In genomic region chr19:2061936-2062729, GRCh38 we compare ENCODE assay signal across 8 cellular contexts. TPM values are rescaled to one million over a fixed set of nuclear protein-coding genes. Genes with fewer than 3 reads are reported as not detected.
A peak's percentile ranks its signal among the peaks of the same experiment; 100 is the strongest.
DNase-seq lines count a peak whose midpoint lies in the region; ATAC-seq and TF ChIP-seq lines count a peak whose summit lies in the region.

No MANE protein-coding gene starts in this region.

- peaks cover 32% of the 10 kb centered on the region for H3K4me1 ChIP-seq in ectodermal cell (ENCODE audit: control insufficient read depth, insufficient read depth, low read length)

- H3K4me1 Mint-ChIP-seq in nephron progenitor cell, result peaks cover 53% of the 10 kb centered on the region

- H3K36me3 Mint-ChIP-seq in nephron progenitor cell (ENCODE audit: low read depth), result no peaks in the 10 kb centered on the region

- H3K4me3 ChIP-seq in MG63, result peak overlapping the region; percentile 59
- peak overlapping the region; percentile 68 for H3K4me3 ChIP-seq in ectodermal cell (ENCODE audit: insufficient read depth, low read depth, low read length)

- H3K27ac Mint-ChIP-seq in nephron progenitor cell, result peak overlapping the region; percentile 97

- peak overlapping the region; percentile 86 for H3K27ac ChIP-seq in ectodermal cell (ENCODE audit: insufficient read depth, low read depth, low read length, poor library complexity, severe bottlenecking)

- H3K27me3 Mint-ChIP-seq in nephron progenitor cell (ENCODE audit: low read depth, poor library complexity), result no peaks in the 10 kb centered on the region

- H3K27me3 ChIP-seq in MG63 (no peaks in the 10 kb centered on the region), ectodermal cell (ENCODE audit: control insufficient read depth, insufficient read depth, low read length, poor library complexity, severe bottlenecking) (no peaks in the 10 kb centered on the region)

- peak overlapping the region; percentile 82 for H3K4me3 Mint-ChIP-seq in nephron progenitor cell

- no peaks in the 10 kb centered on the region for H3K36me3 ChIP-seq in MG63
- H3K36me3 ChIP-seq in ectodermal cell (ENCODE audit: control insufficient read depth, insufficient read depth, low read length), result no peaks in the 10 kb centered on the region

- 41 to 42% methylated on average over 24 of the region's 24 CpGs for WGBS in ectodermal cell, 2 experiments

- DNase-seq in MG63 (no peak), nephron progenitor cell (no peak), UCSD-AML1 (lab: John Stamatoyannopoulos, UW; ENCODE audit: unreplicated experiment) (no peak), SK-N-DZ (ENCODE audit: low spot score) (no peak), DMS53 (lab: John Stamatoyannopoulos, UW) (no peak)

- ATAC-seq in GM19023 (IDR thresholded peaks at IDR 0.05; ENCODE audit: unreplicated experiment), result peak; percentile 3
- no peak for ATAC-seq in GM18858 (IDR thresholded peaks at IDR 0.05; ENCODE audit: unreplicated experiment)

- H3K9me3 Mint-ChIP-seq in nephron progenitor cell, result no peaks in the 10 kb centered on the region

- no peak for TF ChIP-seq CTCF in nephron progenitor cell (IDR thresholded peaks at IDR 0.05)

- H3K9me3 ChIP-seq in MG63 (no peaks in the 10 kb centered on the region), ectodermal cell (ENCODE audit: control insufficient read depth, low read length) (no peaks in the 10 kb centered on the region)

RNA-seq across cellular contexts. Expression of gene MKNK2, which starts 11.1 kb away (rescaled TPM):
- 17.9 and 38.6 TPM in 2 replicates for total RNA-seq in MG63 (2014; rRNA removed; shearing (Covaris generic); ENCODE audit: low replicate concordance)
- polyA plus RNA-seq in ectodermal cell (2013, experiment 1 of 4), result 140 TPM
- 134 TPM for polyA plus RNA-seq in ectodermal cell (2013, experiment 2 of 4)
- polyA plus RNA-seq in ectodermal cell (2013, experiment 3 of 4), result 108 TPM
- polyA plus RNA-seq in ectodermal cell (2013, experiment 4 of 4), result 109 TPM
- 43.2 and 44.6 TPM in 2 replicates for polyA plus RNA-seq in SK-N-DZ (2014; cell fraction: cytosol; rRNA removed)
- 59.1 and 76.4 TPM in 2 replicates for polyA plus RNA-seq in SK-N-DZ (2014; cell fraction: nucleus; rRNA removed)

RNA-seq across cellular contexts. Expression of gene MOB3A, which starts 34.0 kb away (rescaled TPM):
- total RNA-seq in MG63 (2014; rRNA removed; shearing (Covaris generic); ENCODE audit: low replicate concordance), result 9.4 and 9.7 TPM in 2 replicates
- polyA plus RNA-seq in ectodermal cell (2013, experiment 1 of 4), result 21.5 TPM
- polyA plus RNA-seq in ectodermal cell (2013, experiment 2 of 4), result 23.6 TPM
- 12.7 TPM for polyA plus RNA-seq in ectodermal cell (2013, experiment 3 of 4)
- 14.2 TPM for polyA plus RNA-seq in ectodermal cell (2013, experiment 4 of 4)
- 7.2 and 8.4 TPM in 2 replicates for polyA plus RNA-seq in SK-N-DZ (2014; cell fraction: cytosol; rRNA removed)
- 3.4 and 4.2 TPM in 2 replicates for polyA plus RNA-seq in SK-N-DZ (2014; cell fraction: nucleus; rRNA removed)

RNA-seq across cellular contexts. Expression of gene IZUMO4, which starts 34.6 kb away (rescaled TPM):
- not detected in 2 replicates for total RNA-seq in MG63 (2014; rRNA removed; shearing (Covaris generic); ENCODE audit: low replicate concordance)
- 3.4 TPM for polyA plus RNA-seq in ectodermal cell (2013, experiment 1 of 4)
- polyA plus RNA-seq in ectodermal cell (2013, experiment 2 of 4), result 3.9 TPM
- polyA plus RNA-seq in ectodermal cell (2013, experiment 3 of 4), result 2.7 TPM
- 3.1 TPM for polyA plus RNA-seq in ectodermal cell (2013, experiment 4 of 4)
- polyA plus RNA-seq in SK-N-DZ (2014; cell fraction: cytosol; rRNA removed), result 0.27 and 1.7 TPM in 2 replicates
- 6.8 and 9.5 TPM in 2 replicates for polyA plus RNA-seq in SK-N-DZ (2014; cell fraction: nucleus; rRNA removed)

RNA-seq across cellular contexts. Expression of gene BTBD2, which starts 46.6 kb away (rescaled TPM):
- 34.4 and 36.4 TPM in 2 replicates for total RNA-seq in MG63 (2014; rRNA removed; shearing (Covaris generic); ENCODE audit: low replicate concordance)
- 146 TPM for polyA plus RNA-seq in ectodermal cell (2013, experiment 1 of 4)
- 144 TPM for polyA plus RNA-seq in ectodermal cell (2013, experiment 2 of 4)
- polyA plus RNA-seq in ectodermal cell (2013, experiment 3 of 4), result 130 TPM
- 138 TPM for polyA plus RNA-seq in ectodermal cell (2013, experiment 4 of 4)
- polyA plus RNA-seq in SK-N-DZ (2014; cell fraction: cytosol; rRNA removed), result 94.2 and 137 TPM in 2 replicates
- 74.0 and 88.6 TPM in 2 replicates for polyA plus RNA-seq in SK-N-DZ (2014; cell fraction: nucleus; rRNA removed)
